8 cellular contexts compared by ENCODE assay signal in the genomic region with DNA sequence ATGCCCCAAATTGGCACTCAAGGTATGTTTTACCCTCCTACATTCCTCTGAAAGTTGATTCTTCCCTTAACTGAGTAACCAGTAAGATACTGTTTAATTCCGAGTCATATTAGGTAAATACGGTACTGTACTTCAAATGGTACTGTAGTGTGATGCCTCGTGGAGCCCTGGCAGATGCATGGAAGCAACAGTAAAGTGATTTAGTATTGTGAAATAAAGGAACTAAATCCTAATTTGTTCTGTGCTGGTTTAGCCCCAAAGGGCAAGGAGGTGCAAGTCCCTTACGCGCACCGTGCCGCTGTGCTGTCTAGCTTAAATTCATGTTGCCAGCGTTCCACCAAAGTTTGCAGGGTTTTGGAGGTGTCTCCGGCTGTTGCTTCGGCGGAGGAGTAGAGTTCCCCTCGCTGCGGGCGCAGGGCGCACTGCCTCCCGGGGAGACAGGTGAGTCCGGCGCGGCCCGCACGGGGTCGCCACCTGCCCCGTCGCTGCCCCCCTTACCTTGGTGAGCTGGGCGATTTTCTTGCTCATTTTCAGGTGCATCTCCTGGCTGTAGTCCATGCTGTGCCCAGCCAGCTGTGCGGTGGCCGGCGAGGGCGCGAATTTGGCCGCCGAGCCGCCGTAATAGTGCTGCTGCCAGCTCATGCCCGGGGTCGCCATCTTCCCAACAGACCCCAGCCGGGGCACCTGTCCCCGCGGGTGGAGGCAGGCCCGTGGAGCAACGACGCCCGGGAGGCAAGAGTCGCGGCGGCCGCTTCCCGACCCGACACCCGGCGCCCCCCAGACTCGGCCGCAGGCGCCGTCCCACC. TPM values are rescaled to one million over a fixed set of nuclear protein-coding genes. Genes with fewer than 3 reads are reported as not detected.
DNase-seq lines count a peak whose midpoint lies in the region; ATAC-seq and TF ChIP-seq lines count a peak whose summit lies in the region.

No MANE protein-coding gene starts in this region.

- TF ChIP-seq EP300 in transverse colon (IDR thresholded peaks at IDR 0.05; ENCODE audit: low read depth), result no peak

- DNase-seq in NCI-H2081 (lab: John Stamatoyannopoulos, UW) (peak; percentile 2 to 35), NCI-H2081 treated with DMSO at 0.1 percent for 48 hours (lab: John Stamatoyannopoulos, UW) (no peak), NCI-H82 (lab: John Stamatoyannopoulos, UW) (peak; percentile 70), fibroblast of mammary gland (ENCODE audit: low read depth) (peak; percentile 14), neural progenitor cell (ENCODE audit: low spot score) (peak; percentile 55), transverse colon (peak; percentile 38)
- peak; percentile 34 for DNase-seq in activated T-helper 1 cell treated with anti-CD3 and anti-CD28 coated beads, Interleukin-12 subunit alpha, Interleukin-12 subunit beta, Interleukin-2, Interleukin-4 antibody, amounts not matched to agents 30 ng/mL and 10 ng/mL and 1 ng/mL, durations not matched to agents 14 hours and 24 hours and 36 hours (ENCODE audit: low spot score)

- H3K27ac ChIP-seq in neural progenitor cell (no peak overlapping the region), transverse colon (peak overlapping the region; percentile 59 to 84 (median 70))

- H3K4me3 ChIP-seq in fibroblast of mammary gland (ENCODE audit: control insufficient read depth, low read depth, low read length) (peak overlapping the region; percentile 40), neural progenitor cell (peak overlapping the region; percentile 89), transverse colon (peak overlapping the region; percentile 59 to 83 (median 70))

- H3K79me2 ChIP-seq in neural progenitor cell (ENCODE audit: low read depth), result no peaks in the 10 kb centered on the region

- no peaks in the 10 kb centered on the region for H3K9me3 ChIP-seq in neural progenitor cell (ENCODE audit: low read depth)
- peaks cover under 1% of the 10 kb centered on the region in 2 donors for H3K9me3 ChIP-seq in transverse colon

- H3K27me3 ChIP-seq in neural progenitor cell (peaks cover 47% of the 10 kb centered on the region), transverse colon (peaks cover 4% of the 10 kb centered on the region)

- H3K36me3 Mint-ChIP-seq in activated T-helper 1 cell treated with anti-CD3 and anti-CD28 coated beads, Interleukin-12 subunit alpha, Interleukin-12 subunit beta, Interleukin-2, Interleukin-4 antibody, amounts not matched to agents 30 ng/mL and 10 ng/mL and 1 ng/mL, durations not matched to agents 14 hours and 24 hours and 36 hours (ENCODE audit: low read depth), result peaks cover 2% of the 10 kb centered on the region
- peaks cover 7% of the 10 kb centered on the region for H3K36me3 Mint-ChIP-seq in neural progenitor cell

- peak overlapping the region; percentile 97 for H2AFZ ChIP-seq in neural progenitor cell (replicated peaks)

- TF ChIP-seq POLR2A in transverse colon (IDR thresholded peaks at IDR 0.05), result no peak

- H3K27me3 Mint-ChIP-seq in activated T-helper 1 cell treated with anti-CD3 and anti-CD28 coated beads, Interleukin-12 subunit alpha, Interleukin-12 subunit beta, Interleukin-2, Interleukin-4 antibody, amounts not matched to agents 30 ng/mL and 10 ng/mL and 1 ng/mL, durations not matched to agents 14 hours and 24 hours and 36 hours (ENCODE audit: insufficient read depth), result peaks cover 8% of the 10 kb centered on the region
- H3K27me3 Mint-ChIP-seq in neural progenitor cell (ENCODE audit: insufficient read depth, low read depth), result peaks cover 14% of the 10 kb centered on the region

- peak; percentile 17 for ATAC-seq in HG03025 (IDR thresholded peaks at IDR 0.05; ENCODE audit: low FRiP score, unreplicated experiment)

- WGBS in transverse colon (ENCODE audit: low coverage in 1 of 2), 2 donors, result 3 to 7% methylated on average over 3 to 39 of the region's 55 CpGs

- H3K4me2 ChIP-seq in neural progenitor cell, result peak overlapping the region; percentile 84

- H4K20me1 ChIP-seq in neural progenitor cell (ENCODE audit: low read depth), result peaks cover 6% of the 10 kb centered on the region

- peaks cover 51% of the 10 kb centered on the region for H3K4me1 Mint-ChIP-seq in activated T-helper 1 cell treated with anti-CD3 and anti-CD28 coated beads, Interleukin-12 subunit alpha, Interleukin-12 subunit beta, Interleukin-2, Interleukin-4 antibody, amounts not matched to agents 30 ng/mL and 10 ng/mL and 1 ng/mL, durations not matched to agents 14 hours and 24 hours and 36 hours (ENCODE audit: low read depth)
- H3K4me1 Mint-ChIP-seq in neural progenitor cell, result peaks cover 24% of the 10 kb centered on the region

- in situ Hi-C loops in transverse colon (cut with MboI; ENCODE audit: low pct_ligation_motif_present in 1 of 4, low pct_unique_long_range_greater_than_20kb in 1 of 4, low sequenced_read_pairs in 3 of 4), result no loop called here

- H3K9me3 Mint-ChIP-seq in activated T-helper 1 cell treated with anti-CD3 and anti-CD28 coated beads, Interleukin-12 subunit alpha, Interleukin-12 subunit beta, Interleukin-2, Interleukin-4 antibody, amounts not matched to agents 30 ng/mL and 10 ng/mL and 1 ng/mL, durations not matched to agents 14 hours and 24 hours and 36 hours, result peaks cover 6% of the 10 kb centered on the region
- peaks cover 8% of the 10 kb centered on the region for H3K9me3 Mint-ChIP-seq in neural progenitor cell

- TF ChIP-seq CTCF in fibroblast of mammary gland (conservative IDR thresholded peaks at IDR 0.05; ENCODE audit: control insufficient read depth, insufficient read depth, low read depth, low read length), result no peak
- TF ChIP-seq CTCF in neural progenitor cell (IDR thresholded peaks at IDR 0.05), result peak; percentile 43
- TF ChIP-seq CTCF in transverse colon (IDR thresholded peaks at IDR 0.05), result peak in 3 of 5 experiments; percentile 10 to 15 (median 13)

- H3K4me1 ChIP-seq in neural progenitor cell (peaks cover 7% of the 10 kb centered on the region), transverse colon (peaks cover 0 to 13% (median 6%) of the 10 kb centered on the region in 4 donors)

- peak overlapping the region; percentile 32 for H3K9ac ChIP-seq in neural progenitor cell

- peaks cover 4% of the 10 kb centered on the region for H3F3A ChIP-seq in neural progenitor cell (ENCODE audit: low read depth)

- intact Hi-C loops in activated T-helper 1 cell treated with anti-CD3 and anti-CD28 coated beads, Interleukin-12 subunit alpha, Interleukin-12 subunit beta, Interleukin-2, Interleukin-4 antibody, amounts not matched to agents 30 ng/mL and 10 ng/mL and 1 ng/mL, durations not matched to agents 14 hours and 24 hours and 36 hours (cut with micrococcal nuclease), result loop anchor here (1.0 to 5.0 kb wide), 7 partner anchors 143 to 1531 kb away; partner anchors contain the start of genes CEP85L and MCM9
- intact Hi-C loops in transverse colon (cut with DNase I; ENCODE audit: low total_unique reads), result loop anchor here (5.0 kb wide), 1 partner anchor 186 kb away; the partner anchor contains the start of gene ASF1A

- H3K36me3 ChIP-seq in neural progenitor cell, result no peaks in the 10 kb centered on the region
- no peaks in the 10 kb centered on the region for H3K36me3 ChIP-seq in transverse colon

- peak overlapping the region; percentile 77 for H3K27ac Mint-ChIP-seq in activated T-helper 1 cell treated with anti-CD3 and anti-CD28 coated beads, Interleukin-12 subunit alpha, Interleukin-12 subunit beta, Interleukin-2, Interleukin-4 antibody, amounts not matched to agents 30 ng/mL and 10 ng/mL and 1 ng/mL, durations not matched to agents 14 hours and 24 hours and 36 hours
- no peak overlapping the region for H3K27ac Mint-ChIP-seq in neural progenitor cell

- peak overlapping the region; percentile 79 for H3K4me3 Mint-ChIP-seq in activated T-helper 1 cell treated with anti-CD3 and anti-CD28 coated beads, Interleukin-12 subunit alpha, Interleukin-12 subunit beta, Interleukin-2, Interleukin-4 antibody, amounts not matched to agents 30 ng/mL and 10 ng/mL and 1 ng/mL, durations not matched to agents 14 hours and 24 hours and 36 hours
- peak overlapping the region; percentile 85 for H3K4me3 Mint-ChIP-seq in neural progenitor cell

RNA-seq across cellular contexts. Expression of gene FAM184A, which starts 0.6 kb away (rescaled TPM):
- 9.0 and 9.4 TPM in 2 replicates for total RNA-seq in activated T-helper 1 cell treated with anti-CD3 and anti-CD28 coated beads, Interleukin-12 subunit alpha, Interleukin-12 subunit beta, Interleukin-2, Interleukin-4 antibody, amounts not matched to agents 30 ng/mL and 10 ng/mL and 1 ng/mL, durations not matched to agents 14 hours and 24 hours and 36 hours
- total RNA-seq in neural progenitor cell (ENCODE audit: low replicate concordance) (9.8 and 24.8 TPM in 2 replicates), transverse colon (10 to 100 TPM in 1 of 4 donors, 1 to 10 TPM in 2, under 1 TPM in 1; 0.20 to 13.1 (median 2.9) TPM)
